In the genomic region with DNA sequence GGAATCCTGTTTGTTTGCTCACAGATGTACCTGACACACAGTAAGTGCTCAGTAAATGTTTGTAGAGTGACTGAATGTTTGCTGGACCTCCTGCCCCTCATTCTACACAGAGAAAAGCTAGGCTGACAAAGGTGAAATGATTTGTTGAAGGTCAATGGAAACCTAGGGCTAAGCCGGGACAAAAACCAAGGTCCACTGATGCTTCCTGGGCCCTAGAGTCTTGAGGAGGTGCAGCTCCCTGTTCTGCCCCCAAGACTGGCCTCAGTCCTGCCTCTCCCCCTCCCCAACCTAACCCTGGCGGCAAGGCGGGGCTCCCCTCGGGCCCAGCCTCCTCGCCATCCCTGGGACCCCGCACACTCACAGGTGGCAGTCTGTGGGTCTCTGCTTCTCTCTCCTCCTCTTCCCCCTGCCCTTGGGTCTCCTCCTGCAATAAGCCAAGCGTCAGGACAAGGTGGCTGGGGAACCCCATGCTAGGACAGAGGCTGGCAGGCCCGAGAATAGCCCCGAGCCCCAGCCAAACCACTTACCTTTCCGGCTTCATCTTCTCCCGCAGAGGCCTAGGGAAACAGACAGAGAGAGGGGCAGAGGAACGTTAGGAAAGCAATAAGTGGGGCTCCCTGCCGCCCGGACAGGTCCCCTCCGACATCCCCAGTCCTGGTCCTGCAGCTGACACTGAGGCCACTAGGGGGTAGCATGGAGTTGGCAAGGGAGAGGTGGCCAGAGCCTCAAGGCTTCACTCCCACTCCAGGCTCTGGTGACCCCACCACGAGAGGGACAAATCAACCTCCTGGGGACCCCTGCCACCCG, we compare ENCODE assay signal across 1 cellular context.
TF ChIP-seq lines count a peak whose summit lies in the region.

No MANE protein-coding gene starts in this region.

TF ChIP-seq in IMR-90, 13 proteins besides CTCF, POLR2A, EP300 and RAD21 (continued from another document):
- TF ChIP-seq FOS (IDR thresholded peaks at IDR 0.05; ENCODE audit: low read depth, low read length), result no peak
